8 cellular contexts compared by ENCODE assay signal in the genomic region with DNA sequence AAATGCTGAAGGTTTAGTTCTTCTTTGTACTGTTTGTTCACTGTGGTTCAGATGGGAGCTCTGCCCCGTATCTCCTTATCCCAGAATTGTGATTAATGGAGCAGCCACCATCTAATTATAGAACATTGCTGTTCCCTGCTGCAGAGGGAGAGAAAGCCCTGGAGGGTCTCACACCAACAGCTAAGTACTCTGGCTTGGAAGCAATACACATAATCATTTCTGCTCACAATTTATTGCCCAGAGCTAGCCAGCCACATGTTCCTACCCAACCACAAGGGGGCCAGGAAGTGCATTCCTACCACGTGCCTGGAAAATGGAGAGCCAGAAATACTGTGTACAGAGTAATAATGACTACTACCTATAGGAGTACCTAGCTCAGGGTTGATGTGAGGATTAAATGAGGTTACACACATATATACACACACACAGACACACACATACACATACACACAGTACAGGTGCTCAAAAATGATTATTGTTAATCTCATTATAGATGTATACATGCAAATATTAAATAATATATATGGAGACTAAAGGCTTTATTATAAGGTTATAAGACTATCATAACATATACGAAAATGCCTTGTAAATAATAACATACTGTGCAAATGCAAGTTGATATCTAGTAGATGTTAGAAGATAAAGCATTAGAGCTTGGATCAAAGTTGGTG. TPM values are rescaled to one million over a fixed set of nuclear protein-coding genes. Genes with fewer than 3 reads are reported as not detected.
A peak's percentile ranks its signal among the peaks of the same experiment; 100 is the strongest.
DNase-seq lines count a peak whose midpoint lies in the region; ATAC-seq and TF ChIP-seq lines count a peak whose summit lies in the region.

No MANE protein-coding gene starts in this region.

- H3K36me3 ChIP-seq in adrenal gland (replicated peaks in 1 of 2) (no peaks in the 10 kb centered on the region), ascending aorta (no peaks in the 10 kb centered on the region)

- TF ChIP-seq CTCF in AG09319 (IDR thresholded peaks at IDR 0.05; ENCODE audit: low read depth, low read length) (peak; percentile 11), HFFc6 (IDR thresholded peaks at IDR 0.05) (peak; percentile 76), adrenal gland (IDR thresholded peaks at IDR 0.05) (peak in 4 of 6 experiments; percentile 4 to 29 (median 21)), ascending aorta (IDR thresholded peaks at IDR 0.05) (peak in 1 of 3 experiments; percentile 20)

- intact Hi-C loops in adrenal gland (cut with DNase I), result no loop called here
- intact Hi-C loops in ascending aorta (cut with DNase I), result no loop called here

- H3K27me3 Mint-ChIP-seq in HFFc6 (ENCODE audit: insufficient read depth), result no peaks in the 10 kb centered on the region

- no peak for TF ChIP-seq POLR2A in adrenal gland (IDR thresholded peaks at IDR 0.05)

- no peaks in the 10 kb centered on the region for H3K9me3 ChIP-seq in adrenal gland (replicated peaks in 1 of 3)
- H3K9me3 ChIP-seq in ascending aorta, result no peaks in the 10 kb centered on the region

- peaks cover 80% of the 10 kb centered on the region for H3K4me1 Mint-ChIP-seq in HFFc6 (ENCODE audit: low read depth)

- H3K4me1 ChIP-seq in adrenal gland (replicated peaks in 1 of 2) (no peaks in the 10 kb centered on the region), ascending aorta (peaks cover 0 to 7% of the 10 kb centered on the region in 2 donors)

- H3K9me3 Mint-ChIP-seq in HFFc6, result peaks cover 5% of the 10 kb centered on the region; the same call in 1 of the 2 replicates

- H3K27ac Mint-ChIP-seq in HFFc6, result peak overlapping the region; percentile 10; the same call in 1 of the 2 replicates

- H3K27me3 ChIP-seq in adrenal gland, result no peaks in the 10 kb centered on the region
- no peaks in the 10 kb centered on the region for H3K27me3 ChIP-seq in ascending aorta

- peaks cover 15% of the 10 kb centered on the region for H3K36me3 Mint-ChIP-seq in HFFc6 (ENCODE audit: low read depth)

- H3K4me3 ChIP-seq in adrenal gland (no peak overlapping the region), ascending aorta (no peak overlapping the region)

- no peak for ATAC-seq in HG03469 (IDR thresholded peaks at IDR 0.05; ENCODE audit: unreplicated experiment)

- DNase-seq in AG09319 (ENCODE audit: extremely low read depth, low read depth) (no peak), HFFc6 (peak; percentile 36), adrenal gland (no peak), iPS-NIHi7 (ENCODE audit: extremely low spot score) (peak; percentile 34), NCI-H2107 (lab: John Stamatoyannopoulos, UW) (no peak), ascending aorta (ENCODE audit: low spot score in 2 of 2) (no peak)
- DNase-seq in stimulated activated naive CD4-positive, alpha-beta T cell treated with Interleukin-2 at 50 U/mL for 16 hours (lab: John Stamatoyannopoulos, UW), result no peak

- no peak overlapping the region for H3K27ac ChIP-seq in adrenal gland
- H3K27ac ChIP-seq in ascending aorta, result no peak overlapping the region

- H3K4me3 Mint-ChIP-seq in HFFc6, result no peak overlapping the region; the same call in 1 of the 2 replicates

- WGBS in adrenal gland, 4 donors, result 44 to 52% (median 47%) methylated on average over 3 of the region's 3 CpGs

RNA-seq across cellular contexts. Expression of a gene that starts 22.3 kb away (rescaled TPM):
- 100 to 1,000 TPM; 108 to 143 (median 127) TPM for total RNA-seq in HFFc6 (2021; fragmentation: NEBNext Ultra II Directional; extraction: Animal tissue kit (Norgen Biotek cat#: 25700))
- total RNA-seq in adrenal gland (10 to 100 TPM in 5 of 8 donors, 1 to 10 TPM in 3; 5.5 to 17.0 (median 11.3) TPM), ascending aorta (79.4 TPM)
- polyA plus RNA-seq in adrenal gland, result 1 to 10 TPM; 7.2 to 9.0 (median 7.9) TPM

Comparison
In these comparisons a context has a peak if more than half of its experiments do, and no peak if none do; other contexts are left out.
1. DNase-seq: peak in HFFc6 (single experiment) and iPS-NIHi7 (single experiment); none in AG09319 (single experiment), adrenal gland (0 of 7), NCI-H2107 (single experiment), ascending aorta (0 of 2) and stimulated activated naive CD4-positive, alpha-beta T cell treated with Interleukin-2 at 50 U/mL for 16 hours (single experiment).